ENCODE assay signal across 30 cellular contexts in genomic region chr4:79325864-79326328, GRCh38. TPM values are rescaled to one million over a fixed set of nuclear protein-coding genes. Genes with fewer than 3 reads are reported as not detected.
"Had no signal": no experiment of that assay in that cellular context is flagged by ENCODE, and none has a peak within 500 bp of the region (broad histone marks: within the 10 kb centered on the region; RNA-seq: fewer than 3 reads in every experiment).

Gene NAA11, minus strand, starts transcription at chr4:79326061. Its CDS starts 184 bp downstream, at chr4:79325877.

- H3K27me3 ChIP-seq: heart left ventricle, neutrophil, spleen, upper lobe of left lung, uterus had no signal

- H3K9me3 ChIP-seq: heart left ventricle, psoas muscle, upper lobe of left lung, uterus had no signal

- H3K4me1 ChIP-seq: heart left ventricle, psoas muscle, spleen, upper lobe of left lung, uterus had no signal

- FAIRE-seq: endometrium, frontal cortex had no signal

- H3K4me3 ChIP-seq: heart left ventricle, lung, psoas muscle, spleen, upper lobe of left lung, uterus had no signal

- H3K27ac ChIP-seq: heart left ventricle, neutrophil, psoas muscle, spleen, upper lobe of left lung, uterus had no signal

- DNase-seq: effector memory CD4-positive, alpha-beta T cell; heart left ventricle; hippocampal formation; left colon; left ventricle myocardium superior; mesenchymal stem cell; midbrain; psoas muscle; retina; spleen; stimulated activated CD4-positive, alpha-beta T cell treated with anti-CD3 and anti-CD28 coated beads, Interleukin-15, amount 100 ng/mL, for 24 hours; stimulated activated CD4-positive, alpha-beta T cell treated with anti-CD3 and anti-CD28 coated beads, Interleukin-1b, Interleukin-23, amount 100 ng/mL, for 48 hours; stimulated activated CD4-positive, alpha-beta T cell treated with anti-CD3 and anti-CD28 coated beads, Interleukin-4, amount 100 ng/mL, for 24 hours; stimulated activated naive CD8-positive, alpha-beta T cell treated with anti-CD3 and anti-CD28 coated beads, Interleukin-15, amount 100 ng/mL, for 72 hours; uterus had no signal

- ATAC-seq: esophagus mucosa; heart left ventricle; left colon; left ventricle myocardium superior; natural killer cell treated with Interleukin-12 subunit alpha and Interleukin-12 subunit beta and Interleukin-15 and Interleukin-18, amount 100 ng/mL, for 72 hours; psoas muscle; sciatic nerve; stimulated activated memory B cell treated with anti-CD40 and anti-IgM and Interleukin-4, amounts not matched to agents 10 μg/mL and 1 μg/mL and 100 μg/mL, for 72 hours; stimulated activated naive CD8-positive, alpha-beta T cell treated with anti-CD3 and anti-CD28 coated beads, Interleukin-15, amount 100 ng/mL, for 72 hours had no signal

- H3K36me3 ChIP-seq: heart left ventricle, neutrophil, spleen, upper lobe of left lung, uterus had no signal

RNA-seq across cellular contexts. Expression of gene NAA11, which starts in this region (rescaled TPM):
- total RNA-seq: esophagus mucosa; fibroblast of lung; frontal cortex; glomerular endothelial cell; heart left ventricle; kidney epithelial cell; left colon; left ventricle myocardium superior; lung; natural killer cell treated with Interleukin-12 subunit alpha and Interleukin-12 subunit beta and Interleukin-15 and Interleukin-18, amount 100 ng/mL, for 72 hours; osteoblast; psoas muscle; sciatic nerve; skeletal muscle tissue; spleen; subcutaneous adipose tissue; upper lobe of left lung had no signal
- polyA plus RNA-seq: fibroblast of lung, heart left ventricle, lung, psoas muscle, spleen had no signal
